Comparison of ENCODE assay signal across 8 cellular contexts in genomic region chr20:49482621-49483017, GRCh38. TPM values are rescaled to one million over a fixed set of nuclear protein-coding genes. Genes with fewer than 3 reads are reported as not detected.
DNase-seq lines count a peak whose midpoint lies in the region; ATAC-seq and TF ChIP-seq lines count a peak whose summit lies in the region.

Gene KCNB1 (minus strand): TSS chr20:49482668. CDS start chr20:49482480, 188 bp downstream.

- in situ Hi-C loops in ACHN (cut with HindIII; ENCODE audit: low pct_ligation_motif_present, low pct_unique_long_range_greater_than_20kb, low sequenced_read_pairs): no loop called here

- ATAC-seq in naive B cell (ENCODE audit: low read depth in 2 of 2) (peak; percentile 55 to 57), thoracic aorta (ENCODE audit: insufficient number of reproducible peaks, low FRiP score, low read depth) (no peak), GM19452 (IDR thresholded peaks at IDR 0.05; ENCODE audit: unreplicated experiment) (no peak), GM19328 (IDR thresholded peaks at IDR 0.05; ENCODE audit: unreplicated experiment) (no peak)

- H3K27ac Mint-ChIP-seq in activated T-cell treated with anti-CD3 and anti-CD28 coated beads, Interleukin-2, amount 50 U/mL, for 24 hours: no peak within 1 kb of the TSS
- peak within 1 kb of the TSS in 1 of 6 donors; percentile 37 for H3K27ac Mint-ChIP-seq in naive B cell

- no peak within 1 kb of the TSS for H3K4me3 ChIP-seq in fibroblast of lung (replicated peaks in 1 of 4; ENCODE audit: control extremely low read depth in 1 of 4, insufficient read depth in 1 of 4, low read depth in 3 of 4, low read length in 4 of 4)
- peak within 1 kb of the TSS; percentile 68 for H3K4me3 ChIP-seq in thoracic aorta

- H3K27me3 ChIP-seq in fibroblast of lung (ENCODE audit: control insufficient read depth, insufficient read depth, low read length) (peaks cover 25% of the 10 kb centered on the region), thoracic aorta (replicated peaks; ENCODE audit: insufficient read depth) (peaks cover 4% of the 10 kb centered on the region)

- no peaks in the 10 kb centered on the region for H3K9me3 Mint-ChIP-seq in activated T-cell treated with anti-CD3 and anti-CD28 coated beads, Interleukin-2, amount 50 U/mL, for 24 hours
- H3K9me3 Mint-ChIP-seq in naive B cell: peaks cover 0 to 10% (median 5%) of the 10 kb centered on the region in 7 donors

- DNase-seq in ACHN (peak; percentile 67), M059J (ENCODE audit: low read depth) (peak; percentile 50), fibroblast of lung (ENCODE audit: low read depth in 2 of 2) (peak; percentile 34 to 49), naive B cell (peak; percentile 8), thoracic aorta (ENCODE audit: low spot score) (no peak)
- DNase-seq in activated T-cell treated with anti-CD3 and anti-CD28 coated beads, Interleukin-2, amount 50 U/mL, for 24 hours: peak; percentile 52

- H2AFZ ChIP-seq in fibroblast of lung (ENCODE audit: low read length): no peak within 1 kb of the TSS

- H3K9ac ChIP-seq in fibroblast of lung (ENCODE audit: insufficient read depth, low read length): no peak within 1 kb of the TSS

- no peak within 1 kb of the TSS for H3K27ac ChIP-seq in fibroblast of lung (ENCODE audit: insufficient read depth, low read length)
- no peak within 1 kb of the TSS for H3K27ac ChIP-seq in thoracic aorta

- H3K36me3 ChIP-seq in fibroblast of lung (ENCODE audit: control insufficient read depth, insufficient read depth, low read length): no peaks in the 10 kb centered on the region
- H3K36me3 ChIP-seq in thoracic aorta: no peaks in the 10 kb centered on the region

- H3K79me2 ChIP-seq in fibroblast of lung (ENCODE audit: control insufficient read depth, insufficient read depth, low read length): no peaks in the 10 kb centered on the region

- H4K20me1 ChIP-seq in fibroblast of lung (ENCODE audit: control insufficient read depth, extremely low read depth, insufficient read depth, low read length): no peaks in the 10 kb centered on the region

- H3K9me3 ChIP-seq in fibroblast of lung (ENCODE audit: control insufficient read depth, insufficient read depth, low read depth, low read length) (no peaks in the 10 kb centered on the region), thoracic aorta (no peaks in the 10 kb centered on the region)

- no peak within 1 kb of the TSS for H3K4me3 Mint-ChIP-seq in activated T-cell treated with anti-CD3 and anti-CD28 coated beads, Interleukin-2, amount 50 U/mL, for 24 hours
- H3K4me3 Mint-ChIP-seq in naive B cell: peak within 1 kb of the TSS in 7 of 8 donors; percentile 6 to 79 (median 61)

- TF ChIP-seq CTCF in fibroblast of lung (conservative IDR thresholded peaks at IDR 0.05 in 1 of 2, IDR thresholded peaks at IDR 0.05 in 1 of 2; ENCODE audit: low read depth in 1 of 2, low read length in 2 of 2) (no peak), thoracic aorta (IDR thresholded peaks at IDR 0.05) (peak; percentile 13)

- H3K4me1 Mint-ChIP-seq in activated T-cell treated with anti-CD3 and anti-CD28 coated beads, Interleukin-2, amount 50 U/mL, for 24 hours (ENCODE audit: low read depth): peaks cover 7% of the 10 kb centered on the region
- peaks cover 6 to 18% (median 9%) of the 10 kb centered on the region in 3 donors for H3K4me1 Mint-ChIP-seq in naive B cell

- no peak within 1 kb of the TSS for H3K4me2 ChIP-seq in fibroblast of lung (ENCODE audit: extremely low read depth, insufficient read depth, low read length)

- no peaks in the 10 kb centered on the region for H3K36me3 Mint-ChIP-seq in activated T-cell treated with anti-CD3 and anti-CD28 coated beads, Interleukin-2, amount 50 U/mL, for 24 hours (ENCODE audit: low read depth)
- peaks cover 7 to 24% of the 10 kb centered on the region in 2 donors for H3K36me3 Mint-ChIP-seq in naive B cell

- no peaks in the 10 kb centered on the region for H3K4me1 ChIP-seq in fibroblast of lung (ENCODE audit: control insufficient read depth, extremely low read depth, insufficient read depth, low read length)
- H3K4me1 ChIP-seq in thoracic aorta (ENCODE audit: control insufficient read depth in 1 of 2, low read depth in 2 of 2): peaks cover 16% of the 10 kb centered on the region in 2 donors

- H3K27me3 Mint-ChIP-seq in activated T-cell treated with anti-CD3 and anti-CD28 coated beads, Interleukin-2, amount 50 U/mL, for 24 hours: peaks cover 83% of the 10 kb centered on the region
- H3K27me3 Mint-ChIP-seq in naive B cell: peaks cover 46 to 90% (median 78%) of the 10 kb centered on the region in 3 donors

RNA-seq across cellular contexts. Expression of gene KCNB1, which starts in this region (rescaled TPM):
- total RNA-seq in M059J (2014; rRNA removed; shearing (Covaris generic)): not detected in 2 replicates
- under 0.01 TPM in 2 replicates for total RNA-seq in fibroblast of lung
- 0.07 and 0.08 TPM in 2 replicates for polyA plus RNA-seq in fibroblast of lung
- 0.10 and 0.21 TPM in 2 replicates for polyA plus RNA-seq in fibroblast of lung (2012)
- 0.07 TPM in 1 of 2 replicates, not detected in the other for polyA minus RNA-seq in fibroblast of lung (ENCODE audit: low replicate concordance)
- polyA plus RNA-seq in naive B cell (ENCODE audit: low read depth in 6 of 6): under 1 TPM in 2 of 6 donors, not detected in 4; 0.05 to 0.15 TPM
- 1 to 10 TPM; 1.4 to 2.3 TPM for total RNA-seq in thoracic aorta

Comparison
In these comparisons a context has a peak if more than half of its experiments do, and no peak if none do; other contexts are left out.
1. Peak in DNase-seq in M059J; RNA of the gene not detected or under 1 TPM.
2. Peak in DNase-seq in fibroblast of lung; RNA of the gene not detected or under 1 TPM.
3. Peak in DNase-seq and ATAC-seq in naive B cell; RNA of the gene not detected or under 1 TPM.